In the genomic region with DNA sequence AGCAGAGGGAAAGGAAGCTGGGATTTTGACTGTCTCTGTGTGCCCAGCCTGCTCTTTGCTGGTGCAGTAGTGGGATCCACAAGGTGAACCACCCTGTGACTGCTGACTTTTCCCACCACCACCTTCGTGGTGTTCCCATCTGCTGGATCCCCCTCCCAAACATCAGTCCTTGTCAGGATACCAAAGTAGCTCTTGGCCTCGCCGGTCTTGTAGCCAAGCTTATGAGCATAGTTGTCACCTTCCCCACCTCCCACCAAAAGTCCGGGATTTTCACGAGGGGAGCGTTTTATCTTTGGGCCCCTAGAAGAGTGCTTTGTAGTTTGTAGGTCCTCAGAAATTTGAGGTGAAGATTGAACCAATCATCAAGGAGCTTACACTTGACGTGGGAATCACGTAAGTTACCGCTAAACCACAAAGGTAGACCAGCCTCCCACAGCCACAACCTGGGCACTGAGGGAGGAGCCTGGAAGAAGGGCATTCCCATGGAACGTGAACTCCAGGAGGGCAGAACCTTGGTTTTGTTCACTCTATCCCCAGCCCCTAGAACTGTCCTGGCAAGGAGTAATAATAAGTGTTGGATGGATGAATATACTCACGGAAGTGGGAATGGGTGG, we compare ENCODE assay signal across 8 cellular contexts. TPM values are rescaled to one million over a fixed set of nuclear protein-coding genes. Genes with fewer than 3 reads are reported as not detected.
A peak's percentile ranks its signal among the peaks of the same experiment; 100 is the strongest.
DNase-seq lines count a peak whose midpoint lies in the region; ATAC-seq and TF ChIP-seq lines count a peak whose summit lies in the region.

No MANE protein-coding gene starts in this region.

- peaks cover 0 to 3% of the 10 kb centered on the region in 2 donors for H3K36me3 Mint-ChIP-seq in activated T-cell treated with anti-CD3 and anti-CD28 coated beads, Interleukin-2, amount 50 U/mL, for 72 hours (ENCODE audit: insufficient read depth in 2 of 2)
- H3K36me3 Mint-ChIP-seq in activated naive CD4-positive, alpha-beta T cell treated with anti-CD3 and anti-CD28 coated beads, Interleukin-2, amount 10 ng/mL, durations not matched to agents 7 days and 5 days, result peaks cover 30% of the 10 kb centered on the region

- H3K27ac ChIP-seq in left lung, result peak overlapping the region; percentile 91 to 95
- no peak overlapping the region for H3K27ac ChIP-seq in thymus (ENCODE audit: low read depth)

- H3K27ac Mint-ChIP-seq in activated T-cell treated with anti-CD3 and anti-CD28 coated beads, Interleukin-2, amount 50 U/mL, for 72 hours, result no peak overlapping the region
- peak overlapping the region; percentile 84 for H3K27ac Mint-ChIP-seq in activated naive CD4-positive, alpha-beta T cell treated with anti-CD3 and anti-CD28 coated beads, Interleukin-2, amount 10 ng/mL, durations not matched to agents 7 days and 5 days

- 79% methylated on average over 11 of the region's 11 CpGs for WGBS in thymus

- peaks cover 61% of the 10 kb centered on the region for H3K4me1 Mint-ChIP-seq in activated T-cell treated with anti-CD3 and anti-CD28 coated beads, Interleukin-2, amount 50 U/mL, for 72 hours (ENCODE audit: low read depth)
- peaks cover 66% of the 10 kb centered on the region for H3K4me1 Mint-ChIP-seq in activated naive CD4-positive, alpha-beta T cell treated with anti-CD3 and anti-CD28 coated beads, Interleukin-2, amount 10 ng/mL, durations not matched to agents 7 days and 5 days

- CTCF ChIA-PET in activated naive CD4-positive, alpha-beta T cell treated with anti-CD3 and anti-CD28 coated beads, Interleukin-2, amount 10 ng/mL, durations not matched to agents 7 days and 5 days (lab: Charles Lee), result interaction anchor here (0.6 to 6.4 kb wide), 26 partner anchors 11 to 500 kb away, joined by 3 to 156 read pairs (median 5); a partner anchor contains a TSS

- intact Hi-C loops in left lung (cut with DNase I), result no loop called here

- H3K9me3 ChIP-seq in left lung (no peaks in the 10 kb centered on the region), thymus (ENCODE audit: control insufficient read depth) (no peaks in the 10 kb centered on the region)

- no peak for TF ChIP-seq CTCF in left lung (IDR thresholded peaks at IDR 0.05)

- peak overlapping the region; percentile 71 to 93 for H3K4me3 Mint-ChIP-seq in activated T-cell treated with anti-CD3 and anti-CD28 coated beads, Interleukin-2, amount 50 U/mL, for 72 hours
- H3K4me3 Mint-ChIP-seq in activated naive CD4-positive, alpha-beta T cell treated with anti-CD3 and anti-CD28 coated beads, Interleukin-2, amount 10 ng/mL, durations not matched to agents 7 days and 5 days, result peak overlapping the region; percentile 84

- ATAC-seq in activated T-cell treated with anti-CD3 and anti-CD28 coated beads, Interleukin-2, amount 50 U/mL, for 72 hours (replicated peaks in 1 of 2), result no peak
- ATAC-seq in left lung (no peak), GM19351 (IDR thresholded peaks at IDR 0.05; ENCODE audit: unreplicated experiment) (no peak)

- H3K9me3 Mint-ChIP-seq in activated T-cell treated with anti-CD3 and anti-CD28 coated beads, Interleukin-2, amount 50 U/mL, for 72 hours, result no peaks in the 10 kb centered on the region
- H3K9me3 Mint-ChIP-seq in activated naive CD4-positive, alpha-beta T cell treated with anti-CD3 and anti-CD28 coated beads, Interleukin-2, amount 10 ng/mL, durations not matched to agents 7 days and 5 days, result no peaks in the 10 kb centered on the region

- no peak for DNase-seq in activated T-cell treated with anti-CD3 and anti-CD28 coated beads, Interleukin-2, amount 50 U/mL, for 72 hours
- DNase-seq in activated T-cell treated with anti-CD3 and anti-CD28 coated beads, Interleukin-2, amount 50 U/mL, for 1 hour, result no peak
- DNase-seq in activated naive CD4-positive, alpha-beta T cell treated with anti-CD3 and anti-CD28 coated beads, Interleukin-2, amount 10 ng/mL, durations not matched to agents 7 days and 5 days, result peak; percentile 63
- DNase-seq in left lung (no peak), NCI-H2081 (lab: John Stamatoyannopoulos, UW) (no peak), Ammon's horn (ENCODE audit: low spot score) (no peak)

- H3K36me3 ChIP-seq in left lung, result peaks cover 0 to 10% of the 10 kb centered on the region in 2 donors
- peaks cover 3% of the 10 kb centered on the region for H3K36me3 ChIP-seq in thymus (ENCODE audit: control insufficient read depth, insufficient read depth)

- no peaks in the 10 kb centered on the region for H3K27me3 Mint-ChIP-seq in activated T-cell treated with anti-CD3 and anti-CD28 coated beads, Interleukin-2, amount 50 U/mL, for 72 hours (ENCODE audit: low read depth)
- no peaks in the 10 kb centered on the region for H3K27me3 Mint-ChIP-seq in activated naive CD4-positive, alpha-beta T cell treated with anti-CD3 and anti-CD28 coated beads, Interleukin-2, amount 10 ng/mL, durations not matched to agents 7 days and 5 days

- peak overlapping the region in 1 of 2 donors; percentile 93 for H3K4me3 ChIP-seq in left lung
- peak overlapping the region; percentile 75 for H3K4me3 ChIP-seq in thymus (ENCODE audit: low read length)

- H3K27me3 ChIP-seq in left lung, result no peaks in the 10 kb centered on the region
- H3K27me3 ChIP-seq in thymus (ENCODE audit: control insufficient read depth, insufficient read depth), result no peaks in the 10 kb centered on the region

- H3K4me1 ChIP-seq in left lung (peaks cover 12 to 51% of the 10 kb centered on the region in 2 donors), thymus (ENCODE audit: control insufficient read depth, insufficient read depth, low read length) (peaks cover 6% of the 10 kb centered on the region)

RNA-seq across cellular contexts. Expression of a gene that starts 0.9 kb away (rescaled TPM):
- total RNA-seq in activated T-cell treated with anti-CD3 and anti-CD28 coated beads, Interleukin-2, amount 50 U/mL, for 72 hours, result 10 to 100 TPM; 37.8 to 48.0 TPM
- 10 to 100 TPM; 48.7 to 50.4 TPM for total RNA-seq in left lung
- polyA plus RNA-seq in thymus, result 61.1 TPM

RNA-seq across cellular contexts. Expression of a gene that starts 36.7 kb away (rescaled TPM):
- 1 to 10 TPM in 1 of 2 donors, under 1 TPM in 1; 0.48 to 2.0 TPM for total RNA-seq in activated T-cell treated with anti-CD3 and anti-CD28 coated beads, Interleukin-2, amount 50 U/mL, for 72 hours
- total RNA-seq in left lung, result under 1 TPM; 0.21 to 0.61 TPM
- 0.91 TPM for polyA plus RNA-seq in thymus
